Comparison of ENCODE assay signal across 8 cellular contexts in the genomic region with DNA sequence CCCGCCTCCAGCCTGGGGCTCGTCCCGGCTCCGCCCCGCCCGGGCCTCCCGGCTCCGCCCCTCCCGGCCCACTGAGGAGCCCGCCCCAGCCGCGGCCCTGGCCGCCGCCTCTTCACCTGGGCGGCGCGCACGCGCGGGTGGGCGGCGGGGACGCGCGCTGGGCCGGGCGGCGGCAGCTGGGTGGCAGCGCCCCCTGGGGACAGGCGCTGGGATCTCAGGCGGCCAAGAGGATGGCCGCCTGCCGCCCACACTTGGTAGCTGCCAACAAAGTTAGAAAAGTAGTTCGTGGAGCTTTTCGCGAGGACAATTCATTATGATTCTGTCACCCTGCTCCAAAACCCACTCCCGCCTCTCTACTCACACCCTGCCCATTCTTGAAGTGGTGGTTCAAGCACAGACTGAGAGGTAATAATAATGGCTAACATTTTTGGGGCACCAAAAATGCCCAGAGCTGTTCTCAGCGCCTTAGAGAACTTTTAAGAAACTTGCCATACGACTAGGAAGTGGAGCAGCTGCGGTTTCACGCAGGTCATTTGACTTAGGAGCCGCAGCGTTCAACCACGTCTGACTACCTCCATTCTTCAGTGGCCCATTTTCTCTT. TPM values are rescaled to one million over a fixed set of nuclear protein-coding genes. Genes with fewer than 3 reads are reported as not detected.
DNase-seq lines count a peak whose midpoint lies in the region; ATAC-seq and TF ChIP-seq lines count a peak whose summit lies in the region.

No MANE protein-coding gene starts in this region.

- no peaks in the 10 kb centered on the region for H3K9me3 Mint-ChIP-seq in activated CD8-positive, alpha-beta T cell treated with anti-CD3 and anti-CD28 coated beads for 36 hours

- H3K36me3 Mint-ChIP-seq in activated CD8-positive, alpha-beta T cell treated with anti-CD3 and anti-CD28 coated beads for 36 hours (ENCODE audit: low read depth), result no peaks in the 10 kb centered on the region

- POLR2A ChIA-PET in activated CD8-positive, alpha-beta T cell treated with anti-CD3 and anti-CD28 coated beads for 36 hours (lab: Charles Lee), result interaction anchor here (0.9 to 1.0 kb wide), 2 partner anchors 101 to 433 kb away, joined by 3 read pairs; partner anchors contain the start of gene PSMD11

- CTCF ChIA-PET in activated CD8-positive, alpha-beta T cell treated with anti-CD3 and anti-CD28 coated beads for 36 hours (lab: Charles Lee), result interaction anchor here (0.6 to 4.6 kb wide), 67 partner anchors 8 to 727 kb away, joined by 3 to 130 read pairs (median 5); partner anchors contain the start of genes CDK5R1, PSMD11 and TMEM98

- DNase-seq in C1 segment of cervical spinal cord (lab: John Stamatoyannopoulos, UW) (peak in 13 of 14 donors; percentile 24 to 88 (median 68)), NCI-H774 (lab: John Stamatoyannopoulos, UW) (peak; percentile 95), medulla oblongata (ENCODE audit: extremely low spot score) (peak; percentile 87)
- peak; percentile 90 for DNase-seq in activated CD8-positive, alpha-beta T cell treated with anti-CD3 and anti-CD28 coated beads for 36 hours
- DNase-seq in effector CD8-positive, alpha-beta T cell (lab: John Stamatoyannopoulos, UW), result peak; percentile 86
- DNase-seq in stimulated activated CD4-positive, alpha-beta T cell treated with anti-CD3 and anti-CD28 coated beads, TNF-alpha, amount 100 ng/mL, for 24 hours (ENCODE audit: low read depth in 3 of 3), result peak; percentile 81 to 90 (median 85)

- peaks cover 15% of the 10 kb centered on the region for H3K4me1 Mint-ChIP-seq in activated CD8-positive, alpha-beta T cell treated with anti-CD3 and anti-CD28 coated beads for 36 hours (ENCODE audit: low read depth)

- peak; percentile 83 for ATAC-seq in GM19395 (IDR thresholded peaks at IDR 0.05; ENCODE audit: unreplicated experiment)
- ATAC-seq in HG03469 (IDR thresholded peaks at IDR 0.05; ENCODE audit: unreplicated experiment), result peak; percentile 53
- peak; percentile 98 for ATAC-seq in activated CD8-positive, alpha-beta T cell treated with anti-CD3 and anti-CD28 coated beads for 36 hours

- H3K27ac Mint-ChIP-seq in activated CD8-positive, alpha-beta T cell treated with anti-CD3 and anti-CD28 coated beads for 36 hours, result peak overlapping the region; percentile 75

- intact Hi-C loops in activated CD8-positive, alpha-beta T cell treated with anti-CD3 and anti-CD28 coated beads for 36 hours (cut with micrococcal nuclease), result loop anchor here (5.0 kb wide), 1 partner anchor 95 kb away; no protein-coding TSS in a partner anchor

- peaks cover 2% of the 10 kb centered on the region for H3K27me3 Mint-ChIP-seq in activated CD8-positive, alpha-beta T cell treated with anti-CD3 and anti-CD28 coated beads for 36 hours

- peak overlapping the region; percentile 63 for H3K4me3 Mint-ChIP-seq in activated CD8-positive, alpha-beta T cell treated with anti-CD3 and anti-CD28 coated beads for 36 hours

- peak; percentile 59 for TF ChIP-seq CTCF in activated CD8-positive, alpha-beta T cell treated with anti-CD3 and anti-CD28 coated beads for 36 hours (IDR thresholded peaks at IDR 0.05)

RNA-seq across cellular contexts. Expression of gene MYO1D, which starts 0.3 kb away (rescaled TPM):
- total RNA-seq in activated CD8-positive, alpha-beta T cell treated with anti-CD3 and anti-CD28 coated beads for 36 hours, result 1 to 10 TPM; 8.3 to 9.2 TPM

RNA-seq across cellular contexts. Expression of gene TMEM98, which starts 50.7 kb away (rescaled TPM):
- total RNA-seq in activated CD8-positive, alpha-beta T cell treated with anti-CD3 and anti-CD28 coated beads for 36 hours, result not detected

Comparison
In these comparisons a context has a peak if more than half of its experiments do, and no peak if none do; other contexts are left out.
1. Peak in every context shown above with its lines: DNase-seq and ATAC-seq.